21 cellular contexts compared by ENCODE assay signal in genomic region chr18:3002766-3003165, GRCh38. TPM values are rescaled to one million over a fixed set of nuclear protein-coding genes. Genes with fewer than 3 reads are reported as not detected.
DNase-seq lines count a peak whose midpoint lies in the region; ATAC-seq and TF ChIP-seq lines count a peak whose summit lies in the region.
"Had no signal": no experiment of that assay in that cellular context is flagged by ENCODE, and none has a peak within 500 bp of the region (broad histone marks: within the 10 kb centered on the region; RNA-seq: fewer than 3 reads in every experiment).

No MANE protein-coding gene starts in this region.

- H3K36me3 Mint-ChIP-seq in T-helper 2 cell treated with Interferon-gamma antibody and Interleukin-4, amounts not matched to agents 5 μg/mL and 100 μg/mL, for 36 hours (ENCODE audit: low read depth): peaks cover 58% of the 10 kb centered on the region

- H2AK5ac ChIP-seq in IMR-90 (ENCODE audit: low read depth, low read length): no peak overlapping the region

- peaks cover 12% of the 10 kb centered on the region for H3K9me1 ChIP-seq in IMR-90 (ENCODE audit: insufficient read depth, low read length)

- H2AK9ac ChIP-seq in IMR-90 (replicated peaks; ENCODE audit: low read depth, low read length, poor library complexity): no peak overlapping the region

- no peak overlapping the region for H4K8ac ChIP-seq in IMR-90 (ENCODE audit: low read depth in 2 of 2, low read length in 2 of 2)

- H3K4me2 ChIP-seq in IMR-90 (ENCODE audit: low read depth, low read length) (no peak overlapping the region), hepatocyte (no peak overlapping the region)

- H3K79me2 ChIP-seq in hepatocyte: peaks cover 100% of the 10 kb centered on the region

- no peak overlapping the region for H3K23ac ChIP-seq in IMR-90 (ENCODE audit: low read depth, low read length)

- TF ChIP-seq CTCF in IMR-90 (conservative IDR thresholded peaks at IDR 0.05; ENCODE audit: low read depth, low read length) (no peak), hepatocyte (IDR thresholded peaks at IDR 0.05; ENCODE audit: poor library complexity) (no peak), neutrophil (IDR thresholded peaks at IDR 0.05) (no peak)

- WGBS in IMR-90 (ENCODE audit: extremely low coverage in 2 of 2, insufficient read length in 1 of 2), 2 experiments: 50% methylated on average over 2 of the region's 5 CpGs; no CpG with 5 or more reads in 1 of the 2 experiments
- 57% methylated on average over 5 of the region's 5 CpGs for WGBS in hepatocyte (ENCODE audit: low lambda C conversion rate, missing lambda C conversion rate)

- peaks cover 52% of the 10 kb centered on the region for H3K4me1 Mint-ChIP-seq in T-helper 2 cell treated with Interferon-gamma antibody and Interleukin-4, amounts not matched to agents 5 μg/mL and 100 μg/mL, for 36 hours (ENCODE audit: low read depth)

- H4K91ac ChIP-seq in IMR-90 (ENCODE audit: insufficient read depth, low read depth, low read length): no peak overlapping the region

- peaks cover 28% of the 10 kb centered on the region for H4K20me1 ChIP-seq in IMR-90 (ENCODE audit: insufficient read depth, low read length)
- peaks cover 7% of the 10 kb centered on the region for H4K20me1 ChIP-seq in hepatocyte (ENCODE audit: insufficient read depth, poor library complexity, severe bottlenecking)

- peak overlapping the region; percentile 23; the same call in 1 of the 2 replicates for H4K5ac ChIP-seq in IMR-90 (ENCODE audit: low read depth, low read length)

- CTCF ChIA-PET in IMR-90 (lab: Yijun Ruan, JAX): no interaction called here

- H3K4me3 ChIP-seq in IMR-90 (ENCODE audit: insufficient read depth, low read depth, low read length) (no peak overlapping the region), hepatocyte (no peak overlapping the region), neutrophil (ENCODE audit: low read depth in 1 of 2, low read length in 1 of 2) (no peak overlapping the region)
- H3K4me3 ChIP-seq: GM23248, thoracic aorta had no signal

- H2BK20ac ChIP-seq in IMR-90 (ENCODE audit: low read depth, low read length): no peak overlapping the region

- no peak for DNase-seq in T-helper 2 cell treated with Interferon-gamma antibody and Interleukin-4, amounts not matched to agents 5 μg/mL and 100 μg/mL, for 36 hours (ENCODE audit: low spot score)
- DNase-seq in T-helper 2 cell (no peak), IMR-90 (no peak), hepatocyte (ENCODE audit: low spot score) (peak; percentile 29)
- DNase-seq: activated B cell treated with CpG ODN at 0.5 μM for 24 hours; activated CD8-positive, alpha-beta memory T cell treated with anti-CD3 and anti-CD28 coated beads for 24 hours; brain microvascular endothelial cell; GM23248; kidney glomerular epithelial cell; mesendoderm; NCI-H187 treated with DMSO at 0.1 percent for 48 hours; NCI-H526 treated with DMSO at 0.1 percent for 48 hours; nephron progenitor cell; T1000 had no signal

- in situ Hi-C loops in IMR-90 (cut with MboI; ENCODE audit: low sequenced_read_pairs): no loop called here

- H3K27ac Mint-ChIP-seq in T-helper 2 cell treated with Interferon-gamma antibody and Interleukin-4, amounts not matched to agents 5 μg/mL and 100 μg/mL, for 36 hours: peak overlapping the region; percentile 19
- H3K27ac Mint-ChIP-seq: activated B cell treated with CpG ODN at 0.5 μM for 24 hours, nephron progenitor cell had no signal

- H3K9me2 ChIP-seq in hepatocyte (replicated peaks; ENCODE audit: insufficient read depth): no peaks in the 10 kb centered on the region

- TF ChIP-seq POLR2A in IMR-90 (IDR thresholded peaks at IDR 0.05; ENCODE audit: low read depth, low read length): no peak

- H3K14ac ChIP-seq in IMR-90 (replicated peaks; ENCODE audit: low read depth, low read length): no peak overlapping the region

- no peaks in the 10 kb centered on the region for H3K27me3 ChIP-seq in IMR-90 (ENCODE audit: control insufficient read depth, insufficient read depth, low read length)
- no peaks in the 10 kb centered on the region for H3K27me3 ChIP-seq in hepatocyte
- H3K27me3 ChIP-seq in neutrophil: no peaks in the 10 kb centered on the region
- H3K27me3 ChIP-seq: brain microvascular endothelial cell had no signal

- H3K4me3 Mint-ChIP-seq in T-helper 2 cell treated with Interferon-gamma antibody and Interleukin-4, amounts not matched to agents 5 μg/mL and 100 μg/mL, for 36 hours: no peak overlapping the region
- H3K4me3 Mint-ChIP-seq: activated B cell treated with CpG ODN at 0.5 μM for 24 hours, nephron progenitor cell had no signal

- peaks cover 6% of the 10 kb centered on the region; the same call in 1 of the 2 replicates for H3K9me3 ChIP-seq in IMR-90 (ENCODE audit: control insufficient read depth, insufficient read depth, low read length)
- no peaks in the 10 kb centered on the region for H3K9me3 ChIP-seq in hepatocyte (ENCODE audit: low read depth)
- H3K9me3 ChIP-seq in neutrophil: no peaks in the 10 kb centered on the region
- H3K9me3 ChIP-seq: thoracic aorta had no signal

- H2BK5ac ChIP-seq in IMR-90 (ENCODE audit: low read depth, low read length, poor library complexity, severe bottlenecking): no peak overlapping the region

- H2BK15ac ChIP-seq in IMR-90 (ENCODE audit: low read depth, low read length): no peak overlapping the region

- H3K36me3 ChIP-seq in IMR-90 (ENCODE audit: control insufficient read depth, insufficient read depth, low read length) (peaks cover 17% of the 10 kb centered on the region), hepatocyte (replicated peaks; ENCODE audit: insufficient read depth, low read depth) (no peaks in the 10 kb centered on the region), neutrophil (peaks cover 30% of the 10 kb centered on the region)
- H3K36me3 ChIP-seq: thoracic aorta had no signal

- dilution Hi-C loops in IMR-90 (cut with HindIII; ENCODE audit: low sequenced_read_pairs, unreplicated experiment): no loop called here

- H3K27me3 Mint-ChIP-seq in T-helper 2 cell treated with Interferon-gamma antibody and Interleukin-4, amounts not matched to agents 5 μg/mL and 100 μg/mL, for 36 hours (ENCODE audit: low read depth): no peaks in the 10 kb centered on the region
- H3K27me3 Mint-ChIP-seq: activated B cell treated with CpG ODN at 0.5 μM for 24 hours had no signal

- H3K4ac ChIP-seq in IMR-90 (ENCODE audit: low read depth, low read length): no peak overlapping the region

- peaks cover 7% of the 10 kb centered on the region for H3K4me1 ChIP-seq in IMR-90 (ENCODE audit: control insufficient read depth, insufficient read depth, low read length)
- no peaks in the 10 kb centered on the region for H3K4me1 ChIP-seq in hepatocyte (ENCODE audit: insufficient read depth)
- H3K4me1 ChIP-seq in neutrophil (ENCODE audit: control insufficient read depth in 1 of 2, insufficient read depth in 1 of 2, low read depth in 1 of 2, low read length in 1 of 2): peaks cover 0 to 8% of the 10 kb centered on the region in 2 experiments

- TF ChIP-seq RAD21 in IMR-90 (IDR thresholded peaks at IDR 0.05; ENCODE audit: low read length): no peak

- H3K9me3 Mint-ChIP-seq in T-helper 2 cell treated with Interferon-gamma antibody and Interleukin-4, amounts not matched to agents 5 μg/mL and 100 μg/mL, for 36 hours: peaks cover 6% of the 10 kb centered on the region
- H3K9me3 Mint-ChIP-seq: activated B cell treated with CpG ODN at 0.5 μM for 24 hours had no signal

- no peak overlapping the region for H3K56ac ChIP-seq in IMR-90 (ENCODE audit: extremely low read depth, insufficient read depth, low read length)

- POLR2A ChIA-PET in IMR-90 (lab: Charles Lee; ENCODE audit: unreplicated experiment): no interaction called here

- H3K9ac ChIP-seq in IMR-90 (ENCODE audit: low read depth, low read length): no peak overlapping the region
- H3K9ac ChIP-seq: GM23248 had no signal

- H3K18ac ChIP-seq in IMR-90 (ENCODE audit: low read depth, low read length): no peak overlapping the region

- ATAC-seq in IMR-90 (ENCODE audit: low read depth): 0 out of 2 replicates have a peak, but pooled peaks have one; percentile 32
- no peak for ATAC-seq in GM19324 (IDR thresholded peaks at IDR 0.05; ENCODE audit: low FRiP score, unreplicated experiment)
- ATAC-seq in GM21447 (IDR thresholded peaks at IDR 0.05; ENCODE audit: unreplicated experiment): no peak
- no peak for ATAC-seq in GM21825 (IDR thresholded peaks at IDR 0.05; ENCODE audit: unreplicated experiment)
- ATAC-seq: SK-N-SH treated with all-trans-retinoic acid at 6 μM for 48 hours had no signal

- H3K27ac ChIP-seq in IMR-90 (ENCODE audit: insufficient read depth, low read length) (no peak overlapping the region), hepatocyte (peak overlapping the region; percentile 24), neutrophil (peak overlapping the region; percentile 27)
- H3K27ac ChIP-seq: 22Rv1, brain microvascular endothelial cell, GM23248 had no signal

- intact Hi-C loops in IMR-90 (cut with micrococcal nuclease): loop anchor here (10.0 kb wide), 1 partner anchor 48 kb away; no protein-coding TSS in a partner anchor

- H2BK120ac ChIP-seq in IMR-90 (ENCODE audit: low read depth, low read length): no peak overlapping the region

- peaks cover 26 to 66% of the 10 kb centered on the region in 2 experiments for H3K79me1 ChIP-seq in IMR-90 (ENCODE audit: low read depth in 1 of 2, low read length in 2 of 2)

- no TSS peak for BruUV-seq in IMR-90 (replicated peaks; lab: Mats Ljungman, UMichigan)

- H2AFZ ChIP-seq in IMR-90 (replicated peaks; ENCODE audit: low read length, poor library complexity) (no peak overlapping the region), hepatocyte (no peak overlapping the region)
- H2AFZ ChIP-seq: GM23248 had no signal

TF ChIP-seq in IMR-90, 13 proteins besides CTCF, POLR2A, EP300 and RAD21 (continues in another document):
- TF ChIP-seq ELK1 (IDR thresholded peaks at IDR 0.05; ENCODE audit: borderline replicate concordance, low read depth, low read length) (no peak), NFE2L2 (IDR thresholded peaks at IDR 0.05; ENCODE audit: low read depth, low read length) (no peak), FOS (IDR thresholded peaks at IDR 0.05; ENCODE audit: low read depth, low read length) (no peak)

RNA-seq across cellular contexts. Expression of gene LPIN2, which starts 10.2 kb away (rescaled TPM):
- total RNA-seq in IMR-90 (2012; rRNA removed): 21.9 and 23.9 TPM in 2 replicates
- 14.4 and 16.2 TPM in 2 replicates for polyA plus RNA-seq in IMR-90 (2012; rRNA removed)
- 8.0 and 9.9 TPM in 2 replicates for polyA plus RNA-seq in IMR-90 (2012; cell fraction: cytosol; rRNA removed)
- polyA plus RNA-seq in IMR-90 (2012; cell fraction: nucleus; rRNA removed; ENCODE audit: low replicate concordance): 15.7 and 29.0 TPM in 2 replicates
- total RNA-seq in hepatocyte: 62.1 and 71.2 TPM in 2 replicates
- 28.2 and 29.1 TPM in 2 replicates for polyA plus RNA-seq in hepatocyte
